In genomic region chr20:10322073-10323012, GRCh38 we compare ENCODE assay signal across 17 cellular contexts.
DNase-seq lines count a peak whose midpoint lies in the region; ATAC-seq and TF ChIP-seq lines count a peak whose summit lies in the region.
"Had no signal": no experiment of that assay in that cellular context is flagged by ENCODE, and none has a peak within 500 bp of the region (broad histone marks: within the 10 kb centered on the region; RNA-seq: fewer than 3 reads in every experiment).

No MANE protein-coding gene starts in this region.

- intact Hi-C loops in left ventricle myocardium superior (cut with micrococcal nuclease): no loop called here

- H3K9me3 ChIP-seq in HAP-1: no peaks in the 10 kb centered on the region
- H3K9me3 ChIP-seq: stomach had no signal

- TF ChIP-seq CTCF in RWPE1 (conservative IDR thresholded peaks at IDR 0.05; ENCODE audit: low read depth): no peak

- H3K27ac ChIP-seq in RWPE1: no peak overlapping the region
- H3K27ac ChIP-seq: stomach had no signal

- CTCF ChIA-PET in RWPE1 (lab: Yijun Ruan, JAX): no interaction called here

- DNase-seq in DMS79 treated with DMSO at 0.1 percent for 48 hours (lab: John Stamatoyannopoulos, UW) (peak; percentile 3), DMS79 (lab: John Stamatoyannopoulos, UW) (no peak), HAP-1 (ENCODE audit: low spot score in 2 of 2) (peak; percentile 57 to 61), RWPE1 (ENCODE audit: low spot score) (peak; percentile 21), kidney tubule cell (ENCODE audit: low spot score) (peak; percentile 4), left ventricle myocardium superior (no peak)
- DNase-seq in stimulated activated naive CD4-positive, alpha-beta T cell (lab: John Stamatoyannopoulos, UW): no peak
- DNase-seq: 8988T; activated CD8-positive, alpha-beta T cell treated with anti-CD3 and anti-CD28 coated beads for 36 hours; effector memory CD8-positive, alpha-beta T cell; immature natural killer cell; MV-4-11; NCI-H774; SIG-M5; stomach had no signal

- H3K4me1 ChIP-seq in HAP-1: peaks cover 3% of the 10 kb centered on the region; the same call in 1 of the 2 replicates
- H3K4me1 ChIP-seq: stomach had no signal

- no peak overlapping the region for H3K4me3 ChIP-seq in HAP-1
- H3K4me3 ChIP-seq: smooth muscle cell, stomach had no signal

- no peak for ATAC-seq in GM21381 (IDR thresholded peaks at IDR 0.05; ENCODE audit: unreplicated experiment)
- no peak for ATAC-seq in left ventricle myocardium superior
- ATAC-seq: activated CD8-positive, alpha-beta T cell treated with anti-CD3 and anti-CD28 coated beads for 36 hours; effector memory CD8-positive, alpha-beta T cell had no signal

- H3K36me3 ChIP-seq in HAP-1 (replicated peaks): no peaks in the 10 kb centered on the region
- H3K36me3 ChIP-seq: stomach had no signal

- POLR2A ChIA-PET in RWPE1 (lab: Yijun Ruan, JAX; ENCODE audit: low non-redundant PET): no interaction called here

- H3K27me3 ChIP-seq in HAP-1 (ENCODE audit: low read depth): no peaks in the 10 kb centered on the region
- H3K27me3 ChIP-seq: stomach had no signal

- in situ Hi-C loops in HAP-1 (cut with MboI; ENCODE audit: low sequenced_read_pairs): no loop called here

Comparison
In these comparisons a context has a peak if more than half of its experiments do, and no peak if none do; other contexts are left out.
1. DNase-seq: peak in DMS79 treated with DMSO at 0.1 percent for 48 hours (single experiment), HAP-1 (2 of 2), RWPE1 (single experiment) and kidney tubule cell (single experiment); none in DMS79 (single experiment), left ventricle myocardium superior (single experiment) and stimulated activated naive CD4-positive, alpha-beta T cell (0 of 6).